ENCODE assay signal across 17 cellular contexts in the genomic region with DNA sequence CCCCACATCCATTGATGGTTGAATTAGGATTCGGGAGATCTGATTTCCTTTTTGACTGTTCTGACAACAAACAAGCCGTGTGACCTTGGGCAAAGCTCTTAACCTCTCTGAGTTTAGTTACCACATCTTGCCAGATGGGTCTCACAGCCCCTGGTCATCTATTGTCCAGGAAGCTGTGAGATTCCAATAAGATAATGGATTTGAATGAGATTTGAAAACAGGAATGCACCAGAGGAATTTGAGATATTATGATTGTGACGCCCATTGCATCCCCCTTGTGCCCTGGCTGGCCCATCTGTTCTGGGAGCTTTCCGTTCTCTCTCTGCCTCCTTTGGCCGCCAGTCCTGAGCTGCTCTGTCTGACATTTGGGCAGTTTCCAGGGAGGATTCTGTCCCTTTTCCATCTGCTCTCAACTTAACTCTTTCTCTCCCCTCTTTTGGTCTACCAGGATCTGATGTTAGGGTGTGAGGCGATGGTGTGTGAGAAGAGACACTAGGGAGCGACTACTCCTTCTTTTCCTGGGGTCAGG. TPM values are rescaled to one million over a fixed set of nuclear protein-coding genes. Genes with fewer than 3 reads are reported as not detected.
DNase-seq lines count a peak whose midpoint lies in the region; ATAC-seq and TF ChIP-seq lines count a peak whose summit lies in the region.
"Had no signal": no experiment of that assay in that cellular context is flagged by ENCODE, and none has a peak within 500 bp of the region (broad histone marks: within the 10 kb centered on the region; RNA-seq: fewer than 3 reads in every experiment).

No MANE protein-coding gene starts in this region.

- TF ChIP-seq CTCF in neural crest cell (conservative IDR thresholded peaks at IDR 0.05) = no peak

- H3K9me3 Mint-ChIP-seq in neural crest cell = no peaks in the 10 kb centered on the region

- H3K4me1 Mint-ChIP-seq in neural crest cell = peaks cover 73% of the 10 kb centered on the region

- peak overlapping the region; percentile 66 for H3K27ac Mint-ChIP-seq in neural crest cell (ENCODE audit: unreplicated experiment)
- H3K27ac Mint-ChIP-seq: CD8-positive, alpha-beta memory T cell had no signal

- H3K36me3 Mint-ChIP-seq in neural crest cell (ENCODE audit: low read depth) = no peaks in the 10 kb centered on the region
- H3K36me3 Mint-ChIP-seq: CD8-positive, alpha-beta memory T cell had no signal

- H3K27me3 Mint-ChIP-seq in neural crest cell (ENCODE audit: low read depth) = no peaks in the 10 kb centered on the region

- H3K4me3 Mint-ChIP-seq in neural crest cell = peak overlapping the region; percentile 29
- H3K4me3 Mint-ChIP-seq: CD8-positive, alpha-beta memory T cell had no signal

- ATAC-seq in GM21717 (IDR thresholded peaks at IDR 0.05; ENCODE audit: unreplicated experiment) = no peak
- ATAC-seq in GM18511 (IDR thresholded peaks at IDR 0.05; ENCODE audit: unreplicated experiment) = no peak
- no peak for ATAC-seq in left lobe of liver
- ATAC-seq: HepG2 had no signal

- DNase-seq in DMS 273 treated with DMSO at 0.1 percent for 48 hours (lab: John Stamatoyannopoulos, UW) (peak; percentile 50), NCI-H82 treated with DMSO at 0.1 percent for 48 hours (lab: John Stamatoyannopoulos, UW; ENCODE audit: unreplicated experiment) (peak; percentile 45), cerebellar nuclear complex (lab: John Stamatoyannopoulos, UW) (peak; percentile 51 to 81), neural crest cell (ENCODE audit: low read depth, low spot score) (no peak), left lobe of liver (ENCODE audit: low spot score) (no peak)
- DNase-seq: ACHN; CD8-positive, alpha-beta memory T cell; GDM1; KG1; NCI-H1105 treated with DMSO at 0.1 percent for 48 hours; NCI-H2081 treated with DMSO at 0.1 percent for 48 hours; NCI-H748 treated with DMSO at 0.1 percent for 48 hours had no signal

RNA-seq across cellular contexts. Expression of a gene that starts 24.6 kb away (rescaled TPM):
- 9.1 and 10.8 TPM in 2 replicates for total RNA-seq in neural crest cell
- total RNA-seq in left lobe of liver = not detected
- total RNA-seq: CD8-positive, alpha-beta memory T cell; HepG2; RPMI7951; T-helper 1 cell treated with Interleukin-12 subunit alpha and Interleukin-12 subunit beta and Interleukin-4 antibody, amounts not matched to agents 30 ng/mL and 1 ng/mL, for 36 hours had no signal

Comparison
In these comparisons a context has a peak if more than half of its experiments do, and no peak if none do; other contexts are left out.
1. DNase-seq: peak in DMS 273 treated with DMSO at 0.1 percent for 48 hours (single experiment), NCI-H82 treated with DMSO at 0.1 percent for 48 hours (single experiment) and cerebellar nuclear complex (2 of 2); none in neural crest cell (single experiment) and left lobe of liver (single experiment).
2. RNA of a gene that starts 24.6 kb away (total RNA-seq): 9.1 to 10.8 TPM in neural crest cell; not detected in left lobe of liver (single experiment); every median in the first group is over 10 times any median in the second.